ENCODE assay signal across 1 cellular context in the genomic region with DNA sequence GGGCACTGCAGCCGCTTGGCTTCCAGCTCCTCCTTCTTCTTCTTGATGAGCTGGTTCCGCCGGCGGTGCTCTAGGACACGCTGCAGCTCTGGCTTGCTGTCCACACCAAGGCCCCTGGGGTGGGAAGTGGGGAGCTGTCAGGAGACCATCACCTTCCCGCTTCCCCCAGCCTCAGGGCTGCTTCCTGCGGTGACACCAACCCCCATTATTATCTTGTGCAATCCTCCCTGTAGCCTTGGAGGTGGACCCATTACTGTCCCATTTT.
TF ChIP-seq lines count a peak whose summit lies in the region.

No MANE protein-coding gene starts in this region.

TF ChIP-seq in H1, 55 proteins besides CTCF, POLR2A, EP300 and RAD21:
- TF ChIP-seq POU5F1 (IDR thresholded peaks at IDR 0.05; ENCODE audit: low read depth, low read length), result no peak
TF ChIP-seq in H1: peak in this region for 0.
